11 cellular contexts compared by ENCODE assay signal in genomic region chr14:100107236-100107635, GRCh38. TPM values are rescaled to one million over a fixed set of nuclear protein-coding genes. Genes with fewer than 3 reads are reported as not detected.
A peak's percentile ranks its signal among the peaks of the same experiment; 100 is the strongest.
DNase-seq lines count a peak whose midpoint lies in the region; ATAC-seq and TF ChIP-seq lines count a peak whose summit lies in the region.
"Had no signal": no experiment of that assay in that cellular context is flagged by ENCODE, and none has a peak within 500 bp of the region (broad histone marks: within the 10 kb centered on the region; RNA-seq: fewer than 3 reads in every experiment).

No MANE protein-coding gene starts in this region.

- peaks cover 47% of the 10 kb centered on the region for H3K36me3 Mint-ChIP-seq in activated naive CD8-positive, alpha-beta T cell treated with anti-CD3 and anti-CD28 coated beads, Interleukin-2, amount 50 U/mL, for 24 hours (ENCODE audit: low read depth)
- H3K36me3 Mint-ChIP-seq in natural killer cell treated with Interleukin-12 subunit alpha and Interleukin-12 subunit beta and Interleukin-15 and Interleukin-18, amount 100 ng/mL, for 72 hours = peaks cover 6% of the 10 kb centered on the region

- H3K4me3 ChIP-seq in BLaER1 treated with 17β-estradiol and CSF1 and Interleukin-3, amounts not matched to agents 10 nM and 100 nM = no peak overlapping the region
- no peak overlapping the region for H3K4me3 ChIP-seq in WERI-Rb-1 (ENCODE audit: low read depth, low read length)

- no peaks in the 10 kb centered on the region for H3K9me3 Mint-ChIP-seq in activated naive CD8-positive, alpha-beta T cell treated with anti-CD3 and anti-CD28 coated beads, Interleukin-2, amount 50 U/mL, for 24 hours
- H3K9me3 Mint-ChIP-seq in natural killer cell treated with Interleukin-12 subunit alpha and Interleukin-12 subunit beta and Interleukin-15 and Interleukin-18, amount 100 ng/mL, for 72 hours = no peaks in the 10 kb centered on the region
- H3K9me3 Mint-ChIP-seq: naive B cell had no signal

- H3K27ac ChIP-seq in BLaER1 treated with 17β-estradiol and CSF1 and Interleukin-3, amounts not matched to agents 10 nM and 100 nM = peak overlapping the region in 7 of 11 experiments; percentile 5 to 41 (median 23); a peak in 5 of 22 replicates
- H3K27ac ChIP-seq in WERI-Rb-1 = no peak overlapping the region

- no peaks in the 10 kb centered on the region for H3K27me3 Mint-ChIP-seq in activated naive CD8-positive, alpha-beta T cell treated with anti-CD3 and anti-CD28 coated beads, Interleukin-2, amount 50 U/mL, for 24 hours
- H3K27me3 Mint-ChIP-seq in natural killer cell treated with Interleukin-12 subunit alpha and Interleukin-12 subunit beta and Interleukin-15 and Interleukin-18, amount 100 ng/mL, for 72 hours = no peaks in the 10 kb centered on the region
- H3K27me3 Mint-ChIP-seq: naive B cell had no signal

- peaks cover 77% of the 10 kb centered on the region for H3K4me1 Mint-ChIP-seq in activated naive CD8-positive, alpha-beta T cell treated with anti-CD3 and anti-CD28 coated beads, Interleukin-2, amount 50 U/mL, for 24 hours
- peaks cover 70 to 71% of the 10 kb centered on the region in 2 donors for H3K4me1 Mint-ChIP-seq in natural killer cell treated with Interleukin-12 subunit alpha and Interleukin-12 subunit beta and Interleukin-15 and Interleukin-18, amount 100 ng/mL, for 72 hours (ENCODE audit: low read depth in 2 of 2)

- peaks cover 60 to 70% (median 67%) of the 10 kb centered on the region in 10 experiments for H3K4me1 ChIP-seq in BLaER1 treated with 17β-estradiol and CSF1 and Interleukin-3, amounts not matched to agents 10 nM and 100 nM

- H4K20me1 ChIP-seq in BLaER1 treated with 17β-estradiol and CSF1 and Interleukin-3, amounts not matched to agents 10 nM and 100 nM = peaks cover 59 to 98% (median 86%) of the 10 kb centered on the region in 11 experiments

- H3K27me3 ChIP-seq in BLaER1 treated with 17β-estradiol and CSF1 and Interleukin-3, amounts not matched to agents 10 nM and 100 nM = no peaks in the 10 kb centered on the region
- H3K27me3 ChIP-seq in WERI-Rb-1 (ENCODE audit: insufficient read depth, low read depth, severe bottlenecking) = no peaks in the 10 kb centered on the region

- peak overlapping the region; percentile 94 for H3K27ac Mint-ChIP-seq in activated naive CD8-positive, alpha-beta T cell treated with anti-CD3 and anti-CD28 coated beads, Interleukin-2, amount 50 U/mL, for 24 hours
- peak overlapping the region; percentile 86 to 89 for H3K27ac Mint-ChIP-seq in natural killer cell treated with Interleukin-12 subunit alpha and Interleukin-12 subunit beta and Interleukin-15 and Interleukin-18, amount 100 ng/mL, for 72 hours

- H3K9ac ChIP-seq in BLaER1 treated with 17β-estradiol and CSF1 and Interleukin-3, amounts not matched to agents 10 nM and 100 nM = peak overlapping the region in 1 of 11 experiments; percentile 9; a peak in 1 of 22 replicates

- peak overlapping the region; percentile 52 for H3K4me3 Mint-ChIP-seq in activated naive CD8-positive, alpha-beta T cell treated with anti-CD3 and anti-CD28 coated beads, Interleukin-2, amount 50 U/mL, for 24 hours
- H3K4me3 Mint-ChIP-seq in natural killer cell treated with Interleukin-12 subunit alpha and Interleukin-12 subunit beta and Interleukin-15 and Interleukin-18, amount 100 ng/mL, for 72 hours = peak overlapping the region; percentile 62

- peak overlapping the region; percentile 41 to 82 (median 73); a peak in 21 of 22 replicates for H3K4me2 ChIP-seq in BLaER1 treated with 17β-estradiol and CSF1 and Interleukin-3, amounts not matched to agents 10 nM and 100 nM

- TF ChIP-seq CTCF in WERI-Rb-1 (IDR thresholded peaks at IDR 0.05; ENCODE audit: low read depth, low read length) = no peak

- H3K9me3 ChIP-seq in BLaER1 treated with 17β-estradiol and CSF1 and Interleukin-3, amounts not matched to agents 10 nM and 100 nM (replicated peaks in 1 of 11) = no peaks in the 10 kb centered on the region
- H3K9me3 ChIP-seq in WERI-Rb-1 (ENCODE audit: severe bottlenecking) = no peaks in the 10 kb centered on the region

- DNase-seq in HPDE6-E6E7 (ENCODE audit: extremely low spot score) = peak; percentile 89
- DNase-seq in activated naive CD8-positive, alpha-beta T cell treated with anti-CD3 and anti-CD28 coated beads, Interleukin-2, amount 50 U/mL, for 24 hours = peak; percentile 39
- DNase-seq in natural killer cell treated with Interleukin-12 subunit alpha and Interleukin-12 subunit beta and Interleukin-15 and Interleukin-18, amount 100 ng/mL, for 72 hours (ENCODE audit: low spot score) = no peak
- DNase-seq in DMS114 treated with DMSO at 0.1 percent for 48 hours (lab: John Stamatoyannopoulos, UW; ENCODE audit: unreplicated experiment) = no peak
- DNase-seq in COLO829 (ENCODE audit: low spot score) = no peak
- no peak for DNase-seq in WERI-Rb-1
- DNase-seq: naive B cell, NCI-H446 treated with DMSO at 0.1 percent for 48 hours, SHP77 treated with DMSO at 0.1 percent for 48 hours had no signal

- H3K36me3 ChIP-seq in BLaER1 treated with 17β-estradiol and CSF1 and Interleukin-3, amounts not matched to agents 10 nM and 100 nM = peaks cover 43 to 99% (median 65%) of the 10 kb centered on the region in 11 experiments
- H3K36me3 ChIP-seq in WERI-Rb-1 = peaks cover 27% of the 10 kb centered on the region

- peak; percentile 50 for ATAC-seq in activated naive CD8-positive, alpha-beta T cell treated with anti-CD3 and anti-CD28 coated beads, Interleukin-2, amount 50 U/mL, for 24 hours
- ATAC-seq in natural killer cell treated with Interleukin-12 subunit alpha and Interleukin-12 subunit beta and Interleukin-15 and Interleukin-18, amount 100 ng/mL, for 72 hours = no peak
- ATAC-seq in GM21390 (IDR thresholded peaks at IDR 0.05; ENCODE audit: unreplicated experiment) = no peak

RNA-seq across cellular contexts. Expression of gene EVL, which starts 42.0 kb away (rescaled TPM):
- 100 to 1,000 TPM; 109 to 232 TPM for total RNA-seq in natural killer cell treated with Interleukin-12 subunit alpha and Interleukin-12 subunit beta and Interleukin-15 and Interleukin-18, amount 100 ng/mL, for 72 hours

RNA-seq across cellular contexts. Expression of gene DEGS2, which starts 52.2 kb away (rescaled TPM):
- under 1 TPM in 1 of 2 donors, not detected in 1; 0.33 TPM for total RNA-seq in natural killer cell treated with Interleukin-12 subunit alpha and Interleukin-12 subunit beta and Interleukin-15 and Interleukin-18, amount 100 ng/mL, for 72 hours

Comparison
In these comparisons a context has a peak if more than half of its experiments do, and no peak if none do; other contexts are left out.
1. DNase-seq: peak in HPDE6-E6E7 (single experiment) and activated naive CD8-positive, alpha-beta T cell treated with anti-CD3 and anti-CD28 coated beads, Interleukin-2, amount 50 U/mL, for 24 hours (single experiment); none in natural killer cell treated with Interleukin-12 subunit alpha and Interleukin-12 subunit beta and Interleukin-15 and Interleukin-18, amount 100 ng/mL, for 72 hours (single experiment), DMS114 treated with DMSO at 0.1 percent for 48 hours (single experiment), COLO829 (single experiment) and WERI-Rb-1 (single experiment).